In genomic region chr18:79518028-79518682, GRCh38 we compare ENCODE assay signal across 15 cellular contexts.
DNase-seq lines count a peak whose midpoint lies in the region; ATAC-seq and TF ChIP-seq lines count a peak whose summit lies in the region.
"Had no signal": no experiment of that assay in that cellular context is flagged by ENCODE, and none has a peak within 500 bp of the region (broad histone marks: within the 10 kb centered on the region; RNA-seq: fewer than 3 reads in every experiment).

No MANE protein-coding gene starts in this region.

- CTCF ChIA-PET in GM10248 (lab: Yijun Ruan, JAX): no interaction called here

- H3K4me3 ChIP-seq in left ventricle myocardium inferior (no peak overlapping the region), MG63 (no peak overlapping the region)
- H3K4me3 ChIP-seq: mucosa of descending colon, tibial artery had no signal

- H3K27me3 Mint-ChIP-seq in activated T-helper 17 cell treated with anti-CD3 and anti-CD28 coated beads, Interleukin-2, amount 50 U/mL, for 72 hours: no peaks in the 10 kb centered on the region
- H3K27me3 Mint-ChIP-seq in naive B cell: no peaks in the 10 kb centered on the region

- peak overlapping the region; percentile 93 for H3K4me3 Mint-ChIP-seq in activated T-helper 17 cell treated with anti-CD3 and anti-CD28 coated beads, Interleukin-2, amount 50 U/mL, for 72 hours
- H3K4me3 Mint-ChIP-seq in naive B cell: peak overlapping the region in 4 of 8 donors; percentile 15 to 65 (median 40)

- peak; percentile 58 for DNase-seq in cardiac septum (ENCODE audit: low spot score)
- no peak for DNase-seq in left ventricle myocardium inferior
- no peak for DNase-seq in naive B cell
- no peak for DNase-seq in MG63
- no peak for DNase-seq in NCI-H128 (lab: John Stamatoyannopoulos, UW; ENCODE audit: unreplicated experiment)
- DNase-seq in NCI-H1092 (lab: John Stamatoyannopoulos, UW): no peak
- DNase-seq in GM10248 (ENCODE audit: extremely low spot score): no peak
- DNase-seq: DMS79, mucosa of descending colon, NCI-H82, Right ventricle myocardium superior, tibial artery had no signal

- POLR2A ChIA-PET in GM10248 (lab: Yijun Ruan, JAX): no interaction called here

- no peak overlapping the region for H3K27ac ChIP-seq in left ventricle myocardium inferior (replicated peaks)
- H3K27ac ChIP-seq: epithelial cell of prostate, tibial artery had no signal

- intact Hi-C loops in cardiac septum (cut with DNase I): no loop called here
- intact Hi-C loops in left ventricle myocardium inferior (cut with micrococcal nuclease): no loop called here

- H3K9me3 ChIP-seq in left ventricle myocardium inferior (replicated peaks) (no peaks in the 10 kb centered on the region), MG63 (no peaks in the 10 kb centered on the region)
- H3K9me3 ChIP-seq: mucosa of descending colon, tibial artery had no signal

- no peaks in the 10 kb centered on the region for H3K36me3 ChIP-seq in left ventricle myocardium inferior
- no peaks in the 10 kb centered on the region for H3K36me3 ChIP-seq in MG63

- H3K4me1 ChIP-seq in left ventricle myocardium inferior: peaks cover 10% of the 10 kb centered on the region

- no peak for TF ChIP-seq CTCF in left ventricle myocardium inferior (IDR thresholded peaks at IDR 0.05; ENCODE audit: borderline replicate concordance)
- TF ChIP-seq CTCF in GM10248 (IDR thresholded peaks at IDR 0.05; ENCODE audit: control extremely low read depth, extremely low read depth, low read depth, missing control alignments): no peak

- peak overlapping the region; percentile 94 for H3K27ac Mint-ChIP-seq in activated T-helper 17 cell treated with anti-CD3 and anti-CD28 coated beads, Interleukin-2, amount 50 U/mL, for 72 hours
- H3K27ac Mint-ChIP-seq in naive B cell: peak overlapping the region in 4 of 6 donors; percentile 53 to 89 (median 70)
- H3K27ac Mint-ChIP-seq: progenitor cell of endocrine pancreas had no signal

- peaks cover 15% of the 10 kb centered on the region for H3K36me3 Mint-ChIP-seq in activated T-helper 17 cell treated with anti-CD3 and anti-CD28 coated beads, Interleukin-2, amount 50 U/mL, for 72 hours (ENCODE audit: low read depth)
- peaks cover 0 to 6% of the 10 kb centered on the region in 2 donors for H3K36me3 Mint-ChIP-seq in naive B cell

- H3K9me3 Mint-ChIP-seq in activated T-helper 17 cell treated with anti-CD3 and anti-CD28 coated beads, Interleukin-2, amount 50 U/mL, for 72 hours: no peaks in the 10 kb centered on the region
- H3K9me3 Mint-ChIP-seq in naive B cell: no peaks in the 10 kb centered on the region

- no peaks in the 10 kb centered on the region for H3K27me3 ChIP-seq in left ventricle myocardium inferior (ENCODE audit: low read depth)
- no peaks in the 10 kb centered on the region for H3K27me3 ChIP-seq in MG63
- H3K27me3 ChIP-seq: tibial artery had no signal

- peaks cover 54% of the 10 kb centered on the region for H3K4me1 Mint-ChIP-seq in activated T-helper 17 cell treated with anti-CD3 and anti-CD28 coated beads, Interleukin-2, amount 50 U/mL, for 72 hours
- peaks cover 49 to 62% (median 60%) of the 10 kb centered on the region in 3 donors for H3K4me1 Mint-ChIP-seq in naive B cell

- ATAC-seq in activated T-helper 17 cell treated with anti-CD3 and anti-CD28 coated beads, Interleukin-2, amount 50 U/mL, for 72 hours (replicated peaks): no peak
- ATAC-seq in naive B cell (ENCODE audit: low read depth in 2 of 2): no peak
